In genomic region chr11:96149743-96150555, GRCh38 we compare ENCODE assay signal across 16 cellular contexts.
DNase-seq lines count a peak whose midpoint lies in the region; ATAC-seq, FAIRE-seq and TF ChIP-seq lines count a peak whose summit lies in the region.
"Had no signal": no experiment of that assay in that cellular context is flagged by ENCODE, and none has a peak within 500 bp of the region (broad histone marks: within the 10 kb centered on the region; RNA-seq: fewer than 3 reads in every experiment).

No MANE protein-coding gene starts in this region.

- peak overlapping the region; percentile 66 to 85 for H3K27ac ChIP-seq in A549
- H3K27ac ChIP-seq: left lung, neutrophil had no signal

- peak in 1 of 2 experiments; percentile 67 for DNase-seq in A549 (ENCODE audit: low read depth in 1 of 2, low spot score in 1 of 2)
- DNase-seq in ELR (ENCODE audit: low read depth), result peak; percentile 92
- DNase-seq in adipocyte (ENCODE audit: low read depth), result peak; percentile 77
- DNase-seq in glomerular visceral epithelial cell (ENCODE audit: extremely low spot score), result peak; percentile 66
- DNase-seq in GM10266 (ENCODE audit: extremely low spot score), result no peak
- no peak for DNase-seq in CD14-positive monocyte (ENCODE audit: low spot score)
- DNase-seq: activated CD4-positive, alpha-beta T cell treated with anti-CD3 and anti-CD28 coated beads for 48 hours; activated naive CD4-positive, alpha-beta T cell; CD4-positive, CD25-positive, alpha-beta regulatory T cell; cortex of kidney; left lung; NCI-H1092; NCI-H526 treated with DMSO at 0.1 percent for 48 hours had no signal

- H3K9me3 ChIP-seq in A549, result no peaks in the 10 kb centered on the region
- no peaks in the 10 kb centered on the region for H3K9me3 ChIP-seq in adipocyte (ENCODE audit: control insufficient read depth, low read length)
- H3K9me3 ChIP-seq: left lung, neutrophil had no signal

- peaks cover 3 to 5% of the 10 kb centered on the region in 2 donors for H3K36me3 Mint-ChIP-seq in CD14-positive monocyte

- H3K4me1 Mint-ChIP-seq in CD14-positive monocyte, result peaks cover 3% of the 10 kb centered on the region

- no peak for TF ChIP-seq RAD21 in A549 (conservative IDR thresholded peaks at IDR 0.05 in 1 of 2, IDR thresholded peaks at IDR 0.05 in 1 of 2)

- peak; percentile 88 to 96 for ATAC-seq in A549
- ATAC-seq in GM21825 (IDR thresholded peaks at IDR 0.05; ENCODE audit: unreplicated experiment), result no peak
- no peak for ATAC-seq in HG02642 (IDR thresholded peaks at IDR 0.05; ENCODE audit: poor library complexity, unreplicated experiment)
- ATAC-seq: left lung had no signal

- no peaks in the 10 kb centered on the region for H3K36me3 ChIP-seq in adipocyte (ENCODE audit: control insufficient read depth, insufficient read depth, low read length, severe bottlenecking)
- H3K36me3 ChIP-seq: left lung, neutrophil had no signal

- H3K27me3 ChIP-seq in adipocyte (replicated peaks; ENCODE audit: control insufficient read depth, insufficient read depth, low read length), result no peaks in the 10 kb centered on the region
- H3K27me3 ChIP-seq: left lung, neutrophil had no signal

- TF ChIP-seq CTCF in A549 (IDR thresholded peaks at IDR 0.05) (no peak), GM10266 (IDR thresholded peaks at IDR 0.05; ENCODE audit: control insufficient read depth, insufficient read depth, low read depth, missing control alignments) (no peak), CD14-positive monocyte (IDR thresholded peaks at IDR 0.05) (no peak)

- no peak for TF ChIP-seq EP300 in A549 (IDR thresholded peaks at IDR 0.05)

- POLR2A ChIA-PET in A549 (lab: Yijun Ruan, JAX), result interaction anchor here (1.0 to 1.2 kb wide), 2 partner anchors 225 to 240 kb away, joined by 3 read pairs; partner anchors contain the start of genes CCDC82 and JRKL

- no peaks in the 10 kb centered on the region for H3K9me3 Mint-ChIP-seq in CD14-positive monocyte
- H3K9me3 Mint-ChIP-seq: CD4-positive, CD25-positive, alpha-beta regulatory T cell had no signal

- H3K9ac ChIP-seq in adipocyte (ENCODE audit: low read length), result no peak overlapping the region

- no peaks in the 10 kb centered on the region for H3K27me3 Mint-ChIP-seq in CD14-positive monocyte (ENCODE audit: low read depth in 3 of 3)
- H3K27me3 Mint-ChIP-seq: CD4-positive, CD25-positive, alpha-beta regulatory T cell had no signal

- H3K4me1 ChIP-seq in A549 (peaks cover 47% of the 10 kb centered on the region), adipocyte (ENCODE audit: control insufficient read depth, insufficient read depth, low read length) (peaks cover 33% of the 10 kb centered on the region)

- intact Hi-C loops in CD14-positive monocyte (cut with micrococcal nuclease), result no loop called here

- no peak overlapping the region for H3K4me3 Mint-ChIP-seq in CD14-positive monocyte
- H3K4me3 Mint-ChIP-seq: CD4-positive, CD25-positive, alpha-beta regulatory T cell had no signal

- TF ChIP-seq POLR2A in A549 (IDR thresholded peaks at IDR 0.05; ENCODE audit: low read length), result no peak

- no peak for FAIRE-seq in A549 (lab: Jason Lieb, UNC)

- CTCF ChIA-PET in A549 (lab: Yijun Ruan, JAX), result interaction anchor here (1.7 to 2.5 kb wide), 3 partner anchors 93 to 193 kb away, joined by 6 to 9 read pairs (median 6); partner anchors contain the start of gene MAML2

- H3K27ac Mint-ChIP-seq in CD14-positive monocyte, result no peak overlapping the region

- no peak overlapping the region for H3K4me3 ChIP-seq in A549
- H3K4me3 ChIP-seq in adipocyte (ENCODE audit: low read length), result no peak overlapping the region
- H3K4me3 ChIP-seq: left lung had no signal

- peak overlapping the region; percentile 66 for H3K4me2 ChIP-seq in A549

- 28% methylated on average over 7 of the region's 7 CpGs for WGBS in A549 (ENCODE audit: missing lambda C conversion rate)

TF ChIP-seq in A549, 52 proteins besides CTCF, POLR2A, EP300 and RAD21:
- TF ChIP-seq FOSB (CRISPR knock-in tag; IDR thresholded peaks at IDR 0.05), result no peak
- TF ChIP-seq MAZ (IDR thresholded peaks at IDR 0.05; ENCODE audit: borderline replicate concordance, low read depth, low read length), result no peak
- TF ChIP-seq MAX (IDR thresholded peaks at IDR 0.05), result 0 out of 2 replicates have a peak, but pooled peaks have one; percentile 11
- peak; percentile 53; the same call in 1 of the 2 replicates for TF ChIP-seq JUNB (IDR thresholded peaks at IDR 0.05)
- 0 out of 2 replicates have a peak, but pooled peaks have one; percentile 31 for TF ChIP-seq GATA3 (IDR thresholded peaks at IDR 0.05; ENCODE audit: borderline replicate concordance)
- peak; percentile 39 for TF ChIP-seq MAFK (IDR thresholded peaks at IDR 0.05; ENCODE audit: partially characterized antibody)
- no peak for TF ChIP-seq FOSL2 (IDR thresholded peaks at IDR 0.05)
- peak; percentile 40; the same call in 1 of the 2 replicates for TF ChIP-seq FOSL2 (CRISPR knock-in tag; IDR thresholded peaks at IDR 0.05)
- no peak for TF ChIP-seq KDM5A (IDR thresholded peaks at IDR 0.05)

Comparison
In these comparisons a context has a peak if more than half of its experiments do, and no peak if none do; other contexts are left out.
1. ATAC-seq: peak in A549 (2 of 2); none in GM21825 (single experiment) and HG02642 (single experiment).
2. DNase-seq: peak in ELR (single experiment), adipocyte (single experiment) and glomerular visceral epithelial cell (single experiment); none in GM10266 (single experiment) and CD14-positive monocyte (single experiment).